Comparison of ENCODE assay signal across 17 cellular contexts in the genomic region with DNA sequence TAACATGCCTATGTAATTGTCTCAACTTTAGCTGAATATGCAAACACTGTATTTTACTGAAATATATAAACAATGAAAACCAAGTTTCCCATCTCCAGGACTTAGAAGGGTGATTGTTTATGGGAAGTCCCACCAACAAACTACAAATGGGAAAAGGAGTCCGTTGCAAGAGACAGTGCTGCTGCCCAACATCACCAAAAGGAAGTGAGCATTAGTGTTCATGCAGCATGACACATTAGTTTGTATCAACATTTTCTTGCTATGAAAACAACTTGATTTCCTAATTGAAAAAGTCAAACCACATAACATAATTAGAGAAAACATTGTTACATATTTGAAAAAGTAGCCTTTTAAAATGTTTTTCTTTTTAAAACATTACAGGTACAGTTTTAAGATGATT.
DNase-seq lines count a peak whose midpoint lies in the region; ATAC-seq and TF ChIP-seq lines count a peak whose summit lies in the region.
"Had no signal": no experiment of that assay in that cellular context is flagged by ENCODE, and none has a peak within 500 bp of the region (broad histone marks: within the 10 kb centered on the region; RNA-seq: fewer than 3 reads in every experiment).

No MANE protein-coding gene starts in this region.

- H3K27ac ChIP-seq in IMR-90 (ENCODE audit: insufficient read depth, low read length) (no peak overlapping the region), upper lobe of left lung (no peak overlapping the region), sigmoid colon (no peak overlapping the region)
- H3K27ac ChIP-seq: C4-2B had no signal

- H3K4me3 ChIP-seq in IMR-90 (ENCODE audit: insufficient read depth, low read depth, low read length) (no peak overlapping the region), foreskin fibroblast (ENCODE audit: low read depth in 1 of 2, low read length in 2 of 2) (no peak overlapping the region), upper lobe of left lung (no peak overlapping the region), sigmoid colon (no peak overlapping the region)

- POLR2A ChIA-PET in IMR-90 (lab: Charles Lee; ENCODE audit: unreplicated experiment): no interaction called here

- no peak for TF ChIP-seq CTCF in IMR-90 (conservative IDR thresholded peaks at IDR 0.05; ENCODE audit: low read depth, low read length)
- TF ChIP-seq CTCF in foreskin fibroblast (IDR thresholded peaks at IDR 0.05; ENCODE audit: low read depth, low read length): no peak
- no peak for TF ChIP-seq CTCF in upper lobe of left lung (IDR thresholded peaks at IDR 0.05)
- no peak for TF ChIP-seq CTCF in sigmoid colon (IDR thresholded peaks at IDR 0.05)

- H3K9ac ChIP-seq in IMR-90 (ENCODE audit: low read depth, low read length): no peak overlapping the region

- no peak overlapping the region for H4K5ac ChIP-seq in IMR-90 (ENCODE audit: low read depth, low read length)

- H3K9me1 ChIP-seq in IMR-90 (ENCODE audit: insufficient read depth, low read length): no peaks in the 10 kb centered on the region

- TF ChIP-seq EP300 in upper lobe of left lung (IDR thresholded peaks at IDR 0.05) (no peak), sigmoid colon (IDR thresholded peaks at IDR 0.05) (no peak)

- H3K4me1 ChIP-seq in IMR-90 (ENCODE audit: control insufficient read depth, insufficient read depth, low read length): peaks cover 2% of the 10 kb centered on the region; the same call in 1 of the 2 replicates
- H3K4me1 ChIP-seq in upper lobe of left lung: no peaks in the 10 kb centered on the region
- no peaks in the 10 kb centered on the region for H3K4me1 ChIP-seq in sigmoid colon

- H3K23ac ChIP-seq in IMR-90 (ENCODE audit: low read depth, low read length): no peak overlapping the region

- no peak overlapping the region for H3K56ac ChIP-seq in IMR-90 (ENCODE audit: extremely low read depth, insufficient read depth, low read length)

- dilution Hi-C loops in IMR-90 (cut with HindIII; ENCODE audit: low sequenced_read_pairs, unreplicated experiment): no loop called here

- H3K4ac ChIP-seq in IMR-90 (ENCODE audit: low read depth, low read length): no peak overlapping the region

- ATAC-seq in IMR-90 (ENCODE audit: low read depth): peak; percentile 88
- no peak for ATAC-seq in upper lobe of left lung (ENCODE audit: low FRiP score in 2 of 2)

- H3K4me2 ChIP-seq in IMR-90 (ENCODE audit: low read depth, low read length): no peak overlapping the region

- no CpG with 5 or more reads among the region's 1 CpG for WGBS in IMR-90 (ENCODE audit: extremely low coverage in 2 of 2, insufficient read length in 1 of 2), 2 experiments
- 35 to 66% methylated on average over 1 of the region's 1 CpG for WGBS in upper lobe of left lung, 2 donors
- 61 to 79% methylated on average over 1 of the region's 1 CpG for WGBS in sigmoid colon, 2 donors

- no peak for TF ChIP-seq RAD21 in IMR-90 (IDR thresholded peaks at IDR 0.05; ENCODE audit: low read length)

- no TSS peak for BruUV-seq in IMR-90 (replicated peaks; lab: Mats Ljungman, UMichigan)

- H2AK5ac ChIP-seq in IMR-90 (ENCODE audit: low read depth, low read length): no peak overlapping the region

- H4K20me1 ChIP-seq in IMR-90 (ENCODE audit: insufficient read depth, low read length): no peaks in the 10 kb centered on the region

- H4K8ac ChIP-seq in IMR-90 (ENCODE audit: low read depth in 2 of 2, low read length in 2 of 2): no peak overlapping the region

- intact Hi-C loops in IMR-90 (cut with micrococcal nuclease) (no loop called here), sigmoid colon (cut with DNase I) (no loop called here)

- no peaks in the 10 kb centered on the region for H3K36me3 ChIP-seq in IMR-90 (ENCODE audit: control insufficient read depth, insufficient read depth, low read length)
- H3K36me3 ChIP-seq in upper lobe of left lung: no peaks in the 10 kb centered on the region
- H3K36me3 ChIP-seq in sigmoid colon: no peaks in the 10 kb centered on the region

- H2BK15ac ChIP-seq in IMR-90 (ENCODE audit: low read depth, low read length): no peak overlapping the region

- no peak overlapping the region for H2AFZ ChIP-seq in IMR-90 (replicated peaks; ENCODE audit: low read length, poor library complexity)

- H2AK9ac ChIP-seq in IMR-90 (replicated peaks; ENCODE audit: low read depth, low read length, poor library complexity): no peak overlapping the region

- H3K18ac ChIP-seq in IMR-90 (ENCODE audit: low read depth, low read length): no peak overlapping the region

- CTCF ChIA-PET in IMR-90 (lab: Yijun Ruan, JAX): no interaction called here

- in situ Hi-C loops in IMR-90 (cut with MboI; ENCODE audit: low sequenced_read_pairs): no loop called here

- H3K14ac ChIP-seq in IMR-90 (replicated peaks; ENCODE audit: low read depth, low read length): no peak overlapping the region

- TF ChIP-seq POLR2A in IMR-90 (IDR thresholded peaks at IDR 0.05; ENCODE audit: low read depth, low read length) (no peak), upper lobe of left lung (IDR thresholded peaks at IDR 0.05) (no peak), sigmoid colon (IDR thresholded peaks at IDR 0.05) (no peak)

- H2BK20ac ChIP-seq in IMR-90 (ENCODE audit: low read depth, low read length): no peak overlapping the region

- no peak overlapping the region for H2BK5ac ChIP-seq in IMR-90 (ENCODE audit: low read depth, low read length, poor library complexity, severe bottlenecking)

- no peaks in the 10 kb centered on the region for H3K9me3 ChIP-seq in IMR-90 (ENCODE audit: control insufficient read depth, insufficient read depth, low read length)
- no peaks in the 10 kb centered on the region for H3K9me3 ChIP-seq in upper lobe of left lung
- no peaks in the 10 kb centered on the region for H3K9me3 ChIP-seq in sigmoid colon

- no peak overlapping the region for H4K91ac ChIP-seq in IMR-90 (ENCODE audit: insufficient read depth, low read depth, low read length)

- peak; percentile 23 for DNase-seq in AG08396 (ENCODE audit: low spot score)
- DNase-seq in IMR-90: peak; percentile 55
- DNase-seq in dermis microvascular lymphatic vessel endothelial cell (ENCODE audit: low read depth in 2 of 2): peak; percentile 4 to 64
- peak; percentile 17 to 35 for DNase-seq in foreskin fibroblast
- no peak for DNase-seq in hypothalamus (lab: John Stamatoyannopoulos, UW)
- DNase-seq in upper lobe of left lung: no peak
- no peak for DNase-seq in sigmoid colon
- no peak for DNase-seq in NCI-H187 (lab: John Stamatoyannopoulos, UW)
- DNase-seq: 8988T, COR-L47, H7, MV-4-11, NCI-H1436, NCI-H2081, NCI-H524, SIG-M5 had no signal

- peak overlapping the region; percentile 12; the same call in 1 of the 2 replicates for H2BK120ac ChIP-seq in IMR-90 (ENCODE audit: low read depth, low read length)

- H3K79me1 ChIP-seq in IMR-90 (ENCODE audit: low read depth in 1 of 2, low read length in 2 of 2): no peaks in the 10 kb centered on the region

- H3K27me3 ChIP-seq in IMR-90 (ENCODE audit: control insufficient read depth, insufficient read depth, low read length) (no peaks in the 10 kb centered on the region), upper lobe of left lung (no peaks in the 10 kb centered on the region), sigmoid colon (no peaks in the 10 kb centered on the region)

TF ChIP-seq in IMR-90, 13 proteins besides CTCF, POLR2A, EP300 and RAD21:
- no peak for TF ChIP-seq CHD1 (IDR thresholded peaks at IDR 0.05; ENCODE audit: low read depth, low read length)
- no peak for TF ChIP-seq RCOR1 (IDR thresholded peaks at IDR 0.05; ENCODE audit: insufficient replicate concordance, low read length)
- no peak for TF ChIP-seq FOS (IDR thresholded peaks at IDR 0.05; ENCODE audit: low read depth, low read length)
- no peak for TF ChIP-seq BHLHE40 (IDR thresholded peaks at IDR 0.05; ENCODE audit: low read depth, low read length)
- TF ChIP-seq MAFK (IDR thresholded peaks at IDR 0.05; ENCODE audit: low read depth, low read length): no peak
- TF ChIP-seq, protein P1, sequence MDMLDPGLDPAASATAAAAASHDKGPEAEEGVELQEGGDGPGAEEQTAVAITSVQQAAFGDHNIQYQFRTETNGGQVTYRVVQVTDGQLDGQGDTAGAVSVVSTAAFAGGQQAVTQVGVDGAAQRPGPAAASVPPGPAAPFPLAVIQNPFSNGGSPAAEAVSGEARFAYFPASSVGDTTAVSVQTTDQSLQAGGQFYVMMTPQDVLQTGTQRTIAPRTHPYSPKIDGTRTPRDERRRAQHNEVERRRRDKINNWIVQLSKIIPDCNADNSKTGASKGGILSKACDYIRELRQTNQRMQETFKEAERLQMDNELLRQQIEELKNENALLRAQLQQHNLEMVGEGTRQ (IDR thresholded peaks at IDR 0.05; ENCODE audit: low read depth, low read length): no peak
- no peak for TF ChIP-seq MAZ (IDR thresholded peaks at IDR 0.05; ENCODE audit: borderline replicate concordance, low read depth, low read length)
- no peak for TF ChIP-seq SMC3 (IDR thresholded peaks at IDR 0.05; ENCODE audit: low read depth, low read length)
- no peak for TF ChIP-seq NFE2L2 (IDR thresholded peaks at IDR 0.05; ENCODE audit: low read depth, low read length)
- TF ChIP-seq MXI1 (IDR thresholded peaks at IDR 0.05; ENCODE audit: borderline replicate concordance, low read depth, low read length): no peak
- TF ChIP-seq, protein P2, sequence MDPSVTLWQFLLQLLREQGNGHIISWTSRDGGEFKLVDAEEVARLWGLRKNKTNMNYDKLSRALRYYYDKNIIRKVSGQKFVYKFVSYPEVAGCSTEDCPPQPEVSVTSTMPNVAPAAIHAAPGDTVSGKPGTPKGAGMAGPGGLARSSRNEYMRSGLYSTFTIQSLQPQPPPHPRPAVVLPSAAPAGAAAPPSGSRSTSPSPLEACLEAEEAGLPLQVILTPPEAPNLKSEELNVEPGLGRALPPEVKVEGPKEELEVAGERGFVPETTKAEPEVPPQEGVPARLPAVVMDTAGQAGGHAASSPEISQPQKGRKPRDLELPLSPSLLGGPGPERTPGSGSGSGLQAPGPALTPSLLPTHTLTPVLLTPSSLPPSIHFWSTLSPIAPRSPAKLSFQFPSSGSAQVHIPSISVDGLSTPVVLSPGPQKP (IDR thresholded peaks at IDR 0.05; ENCODE audit: borderline replicate concordance, low read depth, low read length): no peak
- no peak for TF ChIP-seq CEBPB (IDR thresholded peaks at IDR 0.05; ENCODE audit: low read depth, low read length)
- no peak for TF ChIP-seq RFX5 (IDR thresholded peaks at IDR 0.05; ENCODE audit: low read depth, low read length)

Comparison
In these comparisons a context has a peak if more than half of its experiments do, and no peak if none do; other contexts are left out.
1. DNase-seq: peak in AG08396 (single experiment), IMR-90 (single experiment), dermis microvascular lymphatic vessel endothelial cell (2 of 2) and foreskin fibroblast (2 of 2); none in hypothalamus (0 of 51), upper lobe of left lung (0 of 2), sigmoid colon (single experiment) and NCI-H187 (0 of 2).